In genomic region chr11:76843916-76844315, GRCh38 we compare ENCODE assay signal across 33 cellular contexts.
"Had no signal": no experiment of that assay in that cellular context is flagged by ENCODE, and none has a peak within 500 bp of the region (broad histone marks: within the 10 kb centered on the region; RNA-seq: fewer than 3 reads in every experiment).

No MANE protein-coding gene starts in this region.

- H3K9me3 ChIP-seq: adrenal gland, body of pancreas, breast epithelium had no signal

- FAIRE-seq: astrocyte, TTC549 had no signal

- H3K27me3 ChIP-seq: adrenal gland, body of pancreas, brain microvascular endothelial cell, breast epithelium had no signal

- ATAC-seq: activated CD8-positive, alpha-beta T cell treated with anti-CD3 and anti-CD28 coated beads for 36 hours; activated naive CD4-positive, alpha-beta T cell treated with anti-CD3 and anti-CD28 coated beads, Interleukin-2, amount 50 U/mL, for 72 hours; activated T-cell treated with anti-CD3 and anti-CD28 coated beads, Interleukin-2, amount 50 U/mL, for 4 hours; activated T-cell treated with anti-CD3 and anti-CD28 coated beads, Interleukin-2, amount 50 U/mL, for 72 hours; activated T-helper 17 cell treated with anti-CD3 and anti-CD28 coated beads, Interleukin-2, amount 50 U/mL, for 72 hours; body of pancreas had no signal

- H3K36me3 ChIP-seq: adrenal gland, brain microvascular endothelial cell, breast epithelium had no signal

- H3K4me1 ChIP-seq: body of pancreas, breast epithelium had no signal

- H3K27ac ChIP-seq: adrenal gland, body of pancreas, brain microvascular endothelial cell, breast epithelium, VCaP had no signal

- H3K4me3 ChIP-seq: adrenal gland, body of pancreas, breast epithelium had no signal

- DNase-seq: activated B cell treated with CpG ODN at 0.5 μM for 24 hours; activated CD4-positive, alpha-beta memory T cell treated with anti-CD3 and anti-CD28 coated beads for 36 hours; activated CD4-positive, alpha-beta T cell treated with anti-CD3 and anti-CD28 coated beads for 4 hours; activated CD4-positive, alpha-beta T cell treated with anti-CD3 and anti-CD28 coated beads, Interleukin-2, amount 10 ng/mL, durations not matched to agents 24 days and 14 days; activated CD4-positive, alpha-beta T cell treated with anti-CD3 and anti-CD28 coated beads, Interleukin-2, amount 50 U/mL, for 1 hour; activated CD4-positive, alpha-beta T cell treated with anti-CD3 and anti-CD28 coated beads, Interleukin-2, amount 50 U/mL, for 4 hours; activated CD4-positive, CD25-positive, alpha-beta regulatory T cell treated with anti-CD3 and anti-CD28 coated beads, Interleukin-2, amount 50 U/mL, for 72 hours; activated CD8-positive, alpha-beta memory T cell treated with anti-CD3 and anti-CD28 coated beads, Interleukin-2, amount 50 U/mL, for 4 hours; activated CD8-positive, alpha-beta T cell treated with anti-CD3 and anti-CD28 coated beads for 36 hours; activated effector memory CD4-positive, alpha-beta T cell treated with anti-CD3 and anti-CD28 coated beads, Interleukin-2, amount 50 U/mL, for 16 hours; activated gamma-delta T cell treated with Interleukin-2 at 50 U/mL for 16 hours; activated naive CD4-positive, alpha-beta T cell; activated naive CD4-positive, alpha-beta T cell treated with anti-CD3 and anti-CD28 coated beads for 36 hours; activated naive CD4-positive, alpha-beta T cell treated with anti-CD3 and anti-CD28 coated beads, Interleukin-2, amount 50 U/mL, for 16 hours; activated naive CD8-positive, alpha-beta T cell treated with anti-CD3 and anti-CD28 coated beads for 36 hours; activated T-cell treated with anti-CD3 and anti-CD28 coated beads for 4 hours; activated T-cell treated with anti-CD3 and anti-CD28 coated beads, Interleukin-2, amount 50 U/mL, for 1 hour; activated T-cell treated with anti-CD3 and anti-CD28 coated beads, Interleukin-2, amount 50 U/mL, for 4 hours; activated T-cell treated with anti-CD3 and anti-CD28 coated beads, Interleukin-2, amount 50 U/mL, for 72 hours; adrenal gland; amniotic stem cell; aorta; body of pancreas; brain microvascular endothelial cell; central memory CD4-positive, alpha-beta T cell; T-helper 2 cell; T-helper 9 cell had no signal
